Comparison of ENCODE assay signal across 17 cellular contexts in the genomic region with DNA sequence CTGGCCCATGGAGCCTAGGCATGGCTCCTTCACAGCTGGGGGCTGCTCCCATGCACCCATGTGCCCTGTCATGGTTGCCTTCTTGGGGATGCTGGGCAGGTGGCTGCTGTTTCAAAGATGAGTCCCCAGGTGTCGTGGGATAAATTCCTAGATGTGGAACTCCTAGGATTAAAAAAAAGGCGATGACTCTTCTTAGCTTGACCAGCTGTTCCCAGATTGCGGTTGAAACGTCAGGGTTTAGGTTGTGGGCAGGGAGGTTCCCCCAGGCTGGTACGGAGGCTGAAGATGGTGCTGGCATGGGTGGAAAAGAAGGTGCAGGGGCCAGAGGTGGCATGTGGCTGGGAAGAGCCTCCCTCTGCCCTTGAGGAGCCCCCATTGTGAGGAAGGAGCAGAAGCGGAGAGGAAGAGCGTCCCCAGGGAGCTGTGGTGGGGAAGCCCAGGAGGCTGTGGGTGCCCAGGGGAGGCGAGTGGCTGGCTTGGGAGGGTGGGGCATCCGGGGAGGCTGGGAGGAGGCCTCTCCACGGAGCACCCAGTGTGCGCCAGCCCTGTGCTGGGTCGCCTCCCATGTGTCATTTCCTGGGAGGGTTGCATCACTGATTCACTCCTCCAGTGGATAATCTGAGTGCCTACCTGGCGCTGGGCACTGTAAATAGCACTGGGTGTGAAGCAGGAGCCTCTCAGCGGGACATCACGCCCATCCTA. TPM values are rescaled to one million over a fixed set of nuclear protein-coding genes. Genes with fewer than 3 reads are reported as not detected.
DNase-seq lines count a peak whose midpoint lies in the region; ATAC-seq, FAIRE-seq and TF ChIP-seq lines count a peak whose summit lies in the region.
"Had no signal": no experiment of that assay in that cellular context is flagged by ENCODE, and none has a peak within 500 bp of the region (broad histone marks: within the 10 kb centered on the region; RNA-seq: fewer than 3 reads in every experiment).

No MANE protein-coding gene starts in this region.

- H3K36me3 ChIP-seq in DND-41 (ENCODE audit: insufficient read depth, low read length) (no peaks in the 10 kb centered on the region), PC-3 (ENCODE audit: low read depth, low read length) (no peaks in the 10 kb centered on the region), kidney (ENCODE audit: control insufficient read depth in 1 of 2, insufficient read depth in 2 of 2, low read length in 2 of 2) (no peaks in the 10 kb centered on the region), gastrocnemius medialis (no peaks in the 10 kb centered on the region)
- H3K36me3 ChIP-seq: spleen had no signal

- TF ChIP-seq CTCF in DND-41 (IDR thresholded peaks at IDR 0.05; ENCODE audit: borderline replicate concordance, extremely low read depth, low read length, poor library complexity, severe bottlenecking) (no peak), PC-3 (conservative IDR thresholded peaks at IDR 0.05; ENCODE audit: low read depth, low read length) (no peak), kidney (IDR thresholded peaks at IDR 0.05; ENCODE audit: borderline replicate concordance, extremely low read depth, insufficient read depth) (no peak), gastrocnemius medialis (IDR thresholded peaks at IDR 0.05 in 4 of 5, conservative IDR thresholded peaks at IDR 0.05 in 1 of 5) (no peak)

- H3K4me1 ChIP-seq in DND-41 (ENCODE audit: insufficient read depth, low read length) (peaks cover 10% of the 10 kb centered on the region; the same call in 1 of the 2 replicates), PC-3 (ENCODE audit: insufficient read depth, low read length) (no peaks in the 10 kb centered on the region), kidney (ENCODE audit: control insufficient read depth in 1 of 2, insufficient read depth in 1 of 2, low read depth in 1 of 2, low read length in 2 of 2) (no peaks in the 10 kb centered on the region), gastrocnemius medialis (peaks cover 20% of the 10 kb centered on the region in 2 donors)

- no peak overlapping the region for H3K4me3 ChIP-seq in DND-41 (ENCODE audit: low read depth in 1 of 2, low read length in 2 of 2)
- no peak overlapping the region for H3K4me3 ChIP-seq in PC-3 (ENCODE audit: low read length)
- no peak overlapping the region for H3K4me3 ChIP-seq in kidney (ENCODE audit: low read length in 2 of 2)
- H3K4me3 ChIP-seq in gastrocnemius medialis, result no peak overlapping the region
- H3K4me3 ChIP-seq: coronary artery, spleen had no signal

- H3K4me3 Mint-ChIP-seq in activated T-cell treated with anti-CD3 and anti-CD28 coated beads, Interleukin-2, amount 50 U/mL, for 24 hours, result no peak overlapping the region
- H3K4me3 Mint-ChIP-seq in activated CD4-positive, alpha-beta T cell treated with anti-CD3 and anti-CD28 coated beads, Interleukin-2, amount 10 ng/mL, durations not matched to agents 24 days and 14 days, result no peak overlapping the region
- H3K4me3 Mint-ChIP-seq: H9, T-helper 17 cell had no signal

- H3K9me3 Mint-ChIP-seq in activated T-cell treated with anti-CD3 and anti-CD28 coated beads, Interleukin-2, amount 50 U/mL, for 24 hours, result no peaks in the 10 kb centered on the region
- no peaks in the 10 kb centered on the region for H3K9me3 Mint-ChIP-seq in activated CD4-positive, alpha-beta T cell treated with anti-CD3 and anti-CD28 coated beads, Interleukin-2, amount 10 ng/mL, durations not matched to agents 24 days and 14 days
- H3K9me3 Mint-ChIP-seq: H9 had no signal

- in situ Hi-C loops in gastrocnemius medialis (cut with MboI; ENCODE audit: low sequenced_read_pairs in 4 of 4), result no loop called here

- H3K27ac ChIP-seq in DND-41 (ENCODE audit: low read length) (no peak overlapping the region), PC-3 (ENCODE audit: low read length) (no peak overlapping the region), kidney (ENCODE audit: low read depth in 2 of 2, low read length in 2 of 2) (no peak overlapping the region), gastrocnemius medialis (no peak overlapping the region)
- H3K27ac ChIP-seq: C4-2B, coronary artery, spleen had no signal

- H3K9ac ChIP-seq in DND-41 (ENCODE audit: low read depth, low read length) (no peak overlapping the region), PC-3 (ENCODE audit: low read length) (no peak overlapping the region), kidney (ENCODE audit: low read length in 2 of 2) (no peak overlapping the region)

- H3K27me3 Mint-ChIP-seq in activated T-cell treated with anti-CD3 and anti-CD28 coated beads, Interleukin-2, amount 50 U/mL, for 24 hours, result peaks cover 7% of the 10 kb centered on the region
- H3K27me3 Mint-ChIP-seq in activated CD4-positive, alpha-beta T cell treated with anti-CD3 and anti-CD28 coated beads, Interleukin-2, amount 10 ng/mL, durations not matched to agents 24 days and 14 days, result no peaks in the 10 kb centered on the region

- no peaks in the 10 kb centered on the region for H3K9me2 ChIP-seq in PC-3 (replicated peaks; ENCODE audit: low read length)

- H3K9me3 ChIP-seq in DND-41 (ENCODE audit: insufficient read depth, low read length, severe bottlenecking) (no peaks in the 10 kb centered on the region), PC-3 (ENCODE audit: low read length) (no peaks in the 10 kb centered on the region), kidney (ENCODE audit: control insufficient read depth in 1 of 2, low read length in 2 of 2) (no peaks in the 10 kb centered on the region), gastrocnemius medialis (no peaks in the 10 kb centered on the region)
- H3K9me3 ChIP-seq: spleen had no signal

- CTCF ChIA-PET in PC-3 (lab: Charles Lee), result no interaction called here

- TF ChIP-seq POLR2A in gastrocnemius medialis (IDR thresholded peaks at IDR 0.05), result no peak

- H3K27me3 ChIP-seq in DND-41 (ENCODE audit: insufficient read depth, low read length, poor library complexity) (no peaks in the 10 kb centered on the region), PC-3 (ENCODE audit: low read length) (no peaks in the 10 kb centered on the region), gastrocnemius medialis (no peaks in the 10 kb centered on the region)

- no peaks in the 10 kb centered on the region; the same call in 1 of the 2 replicates for H4K20me1 ChIP-seq in DND-41 (ENCODE audit: insufficient read depth, low read length)
- H4K20me1 ChIP-seq in PC-3 (ENCODE audit: low read length), result no peaks in the 10 kb centered on the region

- FAIRE-seq in kidney (lab: Jason Lieb, UNC), result no peak

- H3K79me2 ChIP-seq in DND-41 (ENCODE audit: insufficient read depth, low read length), result no peaks in the 10 kb centered on the region
- no peaks in the 10 kb centered on the region for H3K79me2 ChIP-seq in PC-3 (ENCODE audit: low read length)

- H3K36me3 Mint-ChIP-seq in activated T-cell treated with anti-CD3 and anti-CD28 coated beads, Interleukin-2, amount 50 U/mL, for 24 hours (ENCODE audit: low read depth), result no peaks in the 10 kb centered on the region
- no peaks in the 10 kb centered on the region for H3K36me3 Mint-ChIP-seq in activated CD4-positive, alpha-beta T cell treated with anti-CD3 and anti-CD28 coated beads, Interleukin-2, amount 10 ng/mL, durations not matched to agents 24 days and 14 days (ENCODE audit: low read depth)

- H3K4me1 Mint-ChIP-seq in activated T-cell treated with anti-CD3 and anti-CD28 coated beads, Interleukin-2, amount 50 U/mL, for 24 hours (ENCODE audit: low read depth), result no peaks in the 10 kb centered on the region
- no peaks in the 10 kb centered on the region for H3K4me1 Mint-ChIP-seq in activated CD4-positive, alpha-beta T cell treated with anti-CD3 and anti-CD28 coated beads, Interleukin-2, amount 10 ng/mL, durations not matched to agents 24 days and 14 days

- no peak overlapping the region for H3K27ac Mint-ChIP-seq in activated T-cell treated with anti-CD3 and anti-CD28 coated beads, Interleukin-2, amount 50 U/mL, for 24 hours
- no peak overlapping the region for H3K27ac Mint-ChIP-seq in activated CD4-positive, alpha-beta T cell treated with anti-CD3 and anti-CD28 coated beads, Interleukin-2, amount 10 ng/mL, durations not matched to agents 24 days and 14 days
- H3K27ac Mint-ChIP-seq: H9, T-helper 17 cell had no signal

- no TSS peak for BruUV-seq in PC-3 (replicated peaks; lab: Mats Ljungman, UMichigan)

- H3K4me2 ChIP-seq in DND-41 (ENCODE audit: insufficient read depth, low read length) (no peak overlapping the region), PC-3 (ENCODE audit: low read length) (0 out of 2 replicates have a peak overlapping the region, but pooled peaks have one; percentile 7)

- POLR2A ChIA-PET in PC-3 (lab: Charles Lee; ENCODE audit: unreplicated experiment), result no interaction called here

- H2AFZ ChIP-seq in DND-41 (ENCODE audit: low read depth, low read length), result no peak overlapping the region
- 0 out of 2 replicates have a peak overlapping the region, but pooled peaks have one; percentile 29 for H2AFZ ChIP-seq in PC-3 (ENCODE audit: low read length)

- DNase-seq in DND-41, result peak; percentile 71
- peak; percentile 72 for DNase-seq in PC-3
- DNase-seq in kidney, result peak; percentile 44
- no peak for DNase-seq in gastrocnemius medialis
- no peak for DNase-seq in T-helper 9 cell
- DNase-seq in activated T-cell treated with anti-CD3 and anti-CD28 coated beads, Interleukin-2, amount 50 U/mL, for 24 hours, result no peak
- no peak for DNase-seq in activated CD4-positive, alpha-beta T cell treated with anti-CD3 and anti-CD28 coated beads, Interleukin-2, amount 10 ng/mL, durations not matched to agents 24 days and 14 days
- DNase-seq: activated CD4-positive, alpha-beta T cell treated with anti-CD3 and anti-CD28 coated beads for 48 hours; amygdala; DMS79; H9; NCI-H1694; spleen; T-helper 17 cell had no signal

- intact Hi-C loops in PC-3 (cut with micrococcal nuclease) (no loop called here), kidney (cut with DNase I) (no loop called here), gastrocnemius medialis (cut with DNase I; ENCODE audit: low total_unique reads) (no loop called here)
- intact Hi-C loops in activated CD4-positive, alpha-beta T cell treated with anti-CD3 and anti-CD28 coated beads, Interleukin-2, amount 10 ng/mL, durations not matched to agents 24 days and 14 days (cut with micrococcal nuclease), result no loop called here

- ATAC-seq in DND-41 (ENCODE audit: insufficient read depth, low read depth) (peak; percentile 93), GM21447 (IDR thresholded peaks at IDR 0.05; ENCODE audit: unreplicated experiment) (peak; percentile 47), PC-3 (peak; percentile 75), gastrocnemius medialis (no peak)
- ATAC-seq: T-helper 17 cell had no signal

- no peaks in the 10 kb centered on the region for H3F3A ChIP-seq in PC-3 (ENCODE audit: low read length, unreplicated experiment)

RNA-seq across cellular contexts. Expression of a gene that starts 7.5 kb away (rescaled TPM):
- total RNA-seq in PC-3 (2014; rRNA removed), result 10.0 and 11.1 TPM in 2 replicates
- total RNA-seq in kidney, result 3.1 TPM
- 3.4 TPM for polyA plus RNA-seq in kidney (ENCODE audit: insufficient read depth, low read depth, low replicate concordance)
- total RNA-seq in gastrocnemius medialis, result 10 to 100 TPM; 18.2 to 35.7 (median 29.2) TPM
- total RNA-seq in activated CD4-positive, alpha-beta T cell treated with anti-CD3 and anti-CD28 coated beads, Interleukin-2, amount 10 ng/mL, durations not matched to agents 24 days and 14 days, result not detected in 2 replicates

Comparison
In these comparisons a context has a peak if more than half of its experiments do, and no peak if none do; other contexts are left out.
1. ATAC-seq: peak in DND-41 (single experiment), GM21447 (single experiment) and PC-3 (single experiment); none in gastrocnemius medialis (0 of 2).
2. DNase-seq: peak in DND-41 (single experiment), PC-3 (single experiment) and kidney (single experiment); none in gastrocnemius medialis (0 of 2), T-helper 9 cell (single experiment), activated T-cell treated with anti-CD3 and anti-CD28 coated beads, Interleukin-2, amount 50 U/mL, for 24 hours (single experiment) and activated CD4-positive, alpha-beta T cell treated with anti-CD3 and anti-CD28 coated beads, Interleukin-2, amount 10 ng/mL, durations not matched to agents 24 days and 14 days (single experiment).